1 cellular context compared by ENCODE assay signal in genomic region chr16:15649727-15650018, GRCh38.
TF ChIP-seq lines count a peak whose summit lies in the region.

No MANE protein-coding gene starts in this region.

TF ChIP-seq in HepG2, 621 proteins besides CTCF, POLR2A, EP300 and RAD21 (continued from another document and continues in another):
- no peak for TF ChIP-seq MNT (IDR thresholded peaks at IDR 0.05)
- TF ChIP-seq SMAD3 (CRISPR knock-in tag; IDR thresholded peaks at IDR 0.05) = no peak
- no peak; the same call in 1 of the 2 replicates for TF ChIP-seq ZNF224 (CRISPR knock-in tag; IDR thresholded peaks at IDR 0.05)
- TF ChIP-seq ZSCAN29 (CRISPR knock-in tag; conservative IDR thresholded peaks at IDR 0.05) = no peak
- no peak for TF ChIP-seq GFI1 (CRISPR knock-in tag; IDR thresholded peaks at IDR 0.05; ENCODE audit: borderline replicate concordance)
- no peak for TF ChIP-seq ZNF775 (CRISPR knock-in tag; IDR thresholded peaks at IDR 0.05; ENCODE audit: borderline replicate concordance)
- no peak for TF ChIP-seq MLX (CRISPR knock-in tag; IDR thresholded peaks at IDR 0.05)
- no peak for TF ChIP-seq ZNF234 (CRISPR knock-in tag; conservative IDR thresholded peaks at IDR 0.05)
- TF ChIP-seq KDM4B (CRISPR knock-in tag; IDR thresholded peaks at IDR 0.05) = no peak
- peak; percentile 43; the same call in 1 of the 2 replicates for TF ChIP-seq ARID2 (CRISPR knock-in tag; IDR thresholded peaks at IDR 0.05; ENCODE audit: borderline replicate concordance)
- no peak for TF ChIP-seq MYPOP (CRISPR knock-in tag; IDR thresholded peaks at IDR 0.05)
- no peak for TF ChIP-seq ARNT2 (CRISPR knock-in tag; IDR thresholded peaks at IDR 0.05; ENCODE audit: low read depth)
- TF ChIP-seq ZNF574 (CRISPR knock-in tag; IDR thresholded peaks at IDR 0.05) = no peak
- no peak for TF ChIP-seq NFYB (CRISPR knock-in tag; IDR thresholded peaks at IDR 0.05)
- no peak for TF ChIP-seq SKI (IDR thresholded peaks at IDR 0.05; ENCODE audit: partially characterized antibody)
- no peak for TF ChIP-seq PHF20 (CRISPR knock-in tag; IDR thresholded peaks at IDR 0.05)
- TF ChIP-seq ZNF513 (CRISPR knock-in tag; conservative IDR thresholded peaks at IDR 0.05) = no peak
- TF ChIP-seq JARID2 (CRISPR knock-in tag; IDR thresholded peaks at IDR 0.05; ENCODE audit: insufficient replicate concordance) = no peak
- TF ChIP-seq ZMAT3 (CRISPR knock-in tag; conservative IDR thresholded peaks at IDR 0.05) = 0 out of 2 replicates have a peak, but pooled peaks have one; percentile 11
- TF ChIP-seq MEF2D (CRISPR knock-in tag; IDR thresholded peaks at IDR 0.05) = no peak
- no peak for TF ChIP-seq ZNF616 (CRISPR knock-in tag; IDR thresholded peaks at IDR 0.05; ENCODE audit: low read depth)
- no peak for TF ChIP-seq HNRNPL (IDR thresholded peaks at IDR 0.05; ENCODE audit: low read depth, low read length)
- TF ChIP-seq HNF4A (CRISPR knock-in tag; IDR thresholded peaks at IDR 0.05) = no peak
- TF ChIP-seq KDM2A (CRISPR knock-in tag; IDR thresholded peaks at IDR 0.05; ENCODE audit: borderline replicate concordance, low read depth) = no peak
- no peak for TF ChIP-seq RBAK (CRISPR knock-in tag; IDR thresholded peaks at IDR 0.05)
- no peak for TF ChIP-seq ZHX2 (IDR thresholded peaks at IDR 0.05; ENCODE audit: low read depth)
- TF ChIP-seq ZHX2 (CRISPR knock-in tag; IDR thresholded peaks at IDR 0.05; ENCODE audit: borderline replicate concordance) = no peak
- TF ChIP-seq GLI4 (CRISPR knock-in tag; IDR thresholded peaks at IDR 0.05; ENCODE audit: borderline replicate concordance) = no peak
- no peak for TF ChIP-seq ZNF563 (CRISPR knock-in tag; IDR thresholded peaks at IDR 0.05)
- TF ChIP-seq FOXJ3 (CRISPR knock-in tag; IDR thresholded peaks at IDR 0.05; ENCODE audit: borderline replicate concordance) = no peak
- no peak for TF ChIP-seq TFDP2 (CRISPR knock-in tag; IDR thresholded peaks at IDR 0.05)
- TF ChIP-seq ZNF17 (CRISPR knock-in tag; IDR thresholded peaks at IDR 0.05) = no peak
- no peak for TF ChIP-seq ZNF790 (CRISPR knock-in tag; IDR thresholded peaks at IDR 0.05; ENCODE audit: borderline replicate concordance)
- TF ChIP-seq DRAP1 (CRISPR knock-in tag; IDR thresholded peaks at IDR 0.05) = no peak
- TF ChIP-seq ZNF619 (CRISPR knock-in tag; IDR thresholded peaks at IDR 0.05) = peak; percentile 42; the same call in 1 of the 2 replicates
- no peak for TF ChIP-seq HES4 (CRISPR knock-in tag; IDR thresholded peaks at IDR 0.05; ENCODE audit: borderline replicate concordance)
- TF ChIP-seq FOXA3 (CRISPR knock-in tag; IDR thresholded peaks at IDR 0.05) = no peak
- no peak for TF ChIP-seq ATF4 (CRISPR knock-in tag; IDR thresholded peaks at IDR 0.05)
- no peak for TF ChIP-seq WIZ (CRISPR knock-in tag; IDR thresholded peaks at IDR 0.05)
- no peak for TF ChIP-seq GATAD2A (CRISPR knock-in tag; IDR thresholded peaks at IDR 0.05)
- TF ChIP-seq MEIS2 (CRISPR knock-in tag; IDR thresholded peaks at IDR 0.05) = no peak
- no peak for TF ChIP-seq ZNF891 (CRISPR knock-in tag; IDR thresholded peaks at IDR 0.05)
- TF ChIP-seq ZNF569 (CRISPR knock-in tag; IDR thresholded peaks at IDR 0.05; ENCODE audit: borderline replicate concordance) = no peak
- no peak for TF ChIP-seq FOXM1 (CRISPR knock-in tag; IDR thresholded peaks at IDR 0.05)
- TF ChIP-seq NFIB (CRISPR knock-in tag; IDR thresholded peaks at IDR 0.05; ENCODE audit: borderline replicate concordance) = no peak
- no peak for TF ChIP-seq GATA4 (IDR thresholded peaks at IDR 0.05; ENCODE audit: borderline replicate concordance, low read depth)
- TF ChIP-seq RCOR2 (CRISPR knock-in tag; IDR thresholded peaks at IDR 0.05) = no peak
- TF ChIP-seq ZNF124 (CRISPR knock-in tag; IDR thresholded peaks at IDR 0.05) = no peak
- TF ChIP-seq ZNF530 (CRISPR knock-in tag; IDR thresholded peaks at IDR 0.05; ENCODE audit: low read depth) = no peak
- no peak for TF ChIP-seq DR1 (CRISPR knock-in tag; IDR thresholded peaks at IDR 0.05)
- TF ChIP-seq MYC (CRISPR knock-in tag; IDR thresholded peaks at IDR 0.05; ENCODE audit: borderline replicate concordance) = no peak
